18 cellular contexts compared by ENCODE assay signal in genomic region chr10:24201503-24202180, GRCh38.
"Had no signal": no experiment of that assay in that cellular context is flagged by ENCODE, and none has a peak within 500 bp of the region (broad histone marks: within the 10 kb centered on the region; RNA-seq: fewer than 3 reads in every experiment).

No MANE protein-coding gene starts in this region.

- H3K27me3 ChIP-seq: testis, vagina had no signal

- H3K27ac ChIP-seq: neutrophil, prostate gland, SK-N-MC, testis, vagina, WERI-Rb-1 had no signal

- H3K4me1 Mint-ChIP-seq: activated T-helper 17 cell treated with anti-CD3 and anti-CD28 coated beads, Interleukin-2, amount 50 U/mL, for 72 hours; T-cell had no signal

- H3K4me3 ChIP-seq: prostate gland, SK-N-MC, testis, vagina had no signal

- H3K9me3 Mint-ChIP-seq: activated naive CD4-positive, alpha-beta T cell treated with anti-CD3 and anti-CD28 coated beads for 36 hours; activated T-helper 17 cell treated with anti-CD3 and anti-CD28 coated beads, Interleukin-2, amount 50 U/mL, for 72 hours; stimulated activated naive CD8-positive, alpha-beta T cell treated with anti-CD3 and anti-CD28 coated beads, Interleukin-15, Interleukin-2, amounts not matched to agents 100 ng/mL and 50 ng/mL, for 24 hours; T-cell had no signal

- DNase-seq: activated CD4-positive, alpha-beta T cell treated with anti-CD3 and anti-CD28 coated beads for 48 hours; activated CD8-positive, alpha-beta memory T cell treated with anti-CD3 and anti-CD28 coated beads for 24 hours; activated naive CD4-positive, alpha-beta T cell treated with anti-CD3 and anti-CD28 coated beads for 36 hours; activated T-cell treated with anti-CD3 and anti-CD28 coated beads for 4 hours; central memory CD4-positive, alpha-beta T cell; cortex of kidney; erythroblast; stimulated activated CD4-positive, alpha-beta T cell treated with anti-CD3 and anti-CD28 coated beads, Interleukin-12 subunit alpha, Interleukin-12 subunit beta, amount 100 ng/mL, for 4 hours; stimulated activated CD4-positive, alpha-beta T cell treated with anti-CD3 and anti-CD28 coated beads, Interleukin-2, amount 100 ng/mL, for 48 hours; T-cell; testis; WERI-Rb-1 had no signal

- H3K9me3 ChIP-seq: neutrophil, prostate gland, testis, vagina had no signal

- H3K36me3 ChIP-seq: neutrophil, prostate gland, vagina, WERI-Rb-1 had no signal

- H3K36me3 Mint-ChIP-seq: T-cell had no signal

- H3K4me1 ChIP-seq: vagina had no signal

- ATAC-seq: activated T-helper 17 cell treated with anti-CD3 and anti-CD28 coated beads, Interleukin-2, amount 50 U/mL, for 72 hours; T-cell had no signal

- H3K4me3 Mint-ChIP-seq: activated naive CD4-positive, alpha-beta T cell treated with anti-CD3 and anti-CD28 coated beads for 36 hours; activated T-helper 17 cell treated with anti-CD3 and anti-CD28 coated beads, Interleukin-2, amount 50 U/mL, for 72 hours; stimulated activated naive CD8-positive, alpha-beta T cell treated with anti-CD3 and anti-CD28 coated beads, Interleukin-15, Interleukin-2, amounts not matched to agents 100 ng/mL and 50 ng/mL, for 24 hours; T-cell had no signal

- H3K27ac Mint-ChIP-seq: activated naive CD4-positive, alpha-beta T cell treated with anti-CD3 and anti-CD28 coated beads for 36 hours; activated T-helper 17 cell treated with anti-CD3 and anti-CD28 coated beads, Interleukin-2, amount 50 U/mL, for 72 hours; stimulated activated naive CD8-positive, alpha-beta T cell treated with anti-CD3 and anti-CD28 coated beads, Interleukin-15, Interleukin-2, amounts not matched to agents 100 ng/mL and 50 ng/mL, for 24 hours; T-cell had no signal
